In the genomic region with DNA sequence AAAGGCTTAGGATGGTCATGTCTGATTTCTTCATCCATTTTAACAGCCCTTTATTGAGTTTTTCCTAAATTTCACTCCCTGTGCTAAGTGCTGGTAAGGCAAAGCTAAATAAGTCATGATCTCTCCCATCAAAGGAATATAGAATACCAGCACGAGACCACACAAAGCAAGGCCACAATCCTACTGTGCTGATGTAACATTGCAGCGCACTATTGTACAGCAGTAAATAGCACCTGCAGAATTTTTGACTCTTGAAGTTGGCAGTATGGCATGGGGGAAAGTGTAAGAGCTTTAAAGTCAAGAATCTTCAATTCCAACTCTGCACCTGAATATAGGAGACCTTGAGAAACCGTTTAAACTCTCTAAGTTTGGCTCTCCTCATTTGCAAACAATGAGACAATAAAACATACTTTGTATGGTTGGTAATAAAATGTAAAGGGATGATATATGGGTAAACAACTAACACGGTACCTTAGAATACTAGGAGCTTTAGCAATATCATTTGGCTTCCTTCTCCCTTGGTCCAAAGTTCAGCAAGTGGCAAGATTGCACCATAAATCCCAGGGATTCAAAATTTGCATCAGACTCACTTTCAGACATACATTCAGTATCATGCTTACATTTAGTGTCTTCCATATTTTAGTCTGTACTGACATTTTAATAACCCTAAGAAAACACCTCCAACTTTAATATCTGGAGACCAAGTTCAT, we compare ENCODE assay signal across 2 cellular contexts.
A peak's percentile ranks its signal among the peaks of the same experiment; 100 is the strongest.
TF ChIP-seq lines count a peak whose summit lies in the region.

No MANE protein-coding gene starts in this region.

TF ChIP-seq in A549, 52 proteins besides CTCF, POLR2A, EP300 and RAD21:
- TF ChIP-seq CEBPB (IDR thresholded peaks at IDR 0.05) = peak in 1 of 2 experiments; percentile 15; a peak in 1 of 4 replicates
- TF ChIP-seq, protein P1, sequence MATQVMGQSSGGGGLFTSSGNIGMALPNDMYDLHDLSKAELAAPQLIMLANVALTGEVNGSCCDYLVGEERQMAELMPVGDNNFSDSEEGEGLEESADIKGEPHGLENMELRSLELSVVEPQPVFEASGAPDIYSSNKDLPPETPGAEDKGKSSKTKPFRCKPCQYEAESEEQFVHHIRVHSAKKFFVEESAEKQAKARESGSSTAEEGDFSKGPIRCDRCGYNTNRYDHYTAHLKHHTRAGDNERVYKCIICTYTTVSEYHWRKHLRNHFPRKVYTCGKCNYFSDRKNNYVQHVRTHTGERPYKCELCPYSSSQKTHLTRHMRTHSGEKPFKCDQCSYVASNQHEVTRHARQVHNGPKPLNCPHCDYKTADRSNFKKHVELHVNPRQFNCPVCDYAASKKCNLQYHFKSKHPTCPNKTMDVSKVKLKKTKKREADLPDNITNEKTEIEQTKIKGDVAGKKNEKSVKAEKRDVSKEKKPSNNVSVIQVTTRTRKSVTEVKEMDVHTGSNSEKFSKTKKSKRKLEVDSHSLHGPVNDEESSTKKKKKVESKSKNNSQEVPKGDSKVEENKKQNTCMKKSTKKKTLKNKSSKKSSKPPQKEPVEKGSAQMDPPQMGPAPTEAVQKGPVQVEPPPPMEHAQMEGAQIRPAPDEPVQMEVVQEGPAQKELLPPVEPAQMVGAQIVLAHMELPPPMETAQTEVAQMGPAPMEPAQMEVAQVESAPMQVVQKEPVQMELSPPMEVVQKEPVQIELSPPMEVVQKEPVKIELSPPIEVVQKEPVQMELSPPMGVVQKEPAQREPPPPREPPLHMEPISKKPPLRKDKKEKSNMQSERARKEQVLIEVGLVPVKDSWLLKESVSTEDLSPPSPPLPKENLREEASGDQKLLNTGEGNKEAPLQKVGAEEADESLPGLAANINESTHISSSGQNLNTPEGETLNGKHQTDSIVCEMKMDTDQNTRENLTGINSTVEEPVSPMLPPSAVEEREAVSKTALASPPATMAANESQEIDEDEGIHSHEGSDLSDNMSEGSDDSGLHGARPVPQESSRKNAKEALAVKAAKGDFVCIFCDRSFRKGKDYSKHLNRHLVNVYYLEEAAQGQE (IDR thresholded peaks at IDR 0.05) = no peak
TF ChIP-seq in A549: peak in this region for 1.

TF ChIP-seq in HepG2, 621 proteins besides CTCF, POLR2A, EP300 and RAD21:
- peak; percentile 49; the same call in 1 of the 2 replicates for TF ChIP-seq HNF4A (CRISPR knock-in tag; IDR thresholded peaks at IDR 0.05)
- TF ChIP-seq ZNF761 (CRISPR knock-in tag; conservative IDR thresholded peaks at IDR 0.05) = no peak
- peak; percentile 63 for TF ChIP-seq CEBPB (IDR thresholded peaks at IDR 0.05; ENCODE audit: borderline replicate concordance, low read depth, low read length)
